ENCODE assay signal across 21 cellular contexts in the genomic region with DNA sequence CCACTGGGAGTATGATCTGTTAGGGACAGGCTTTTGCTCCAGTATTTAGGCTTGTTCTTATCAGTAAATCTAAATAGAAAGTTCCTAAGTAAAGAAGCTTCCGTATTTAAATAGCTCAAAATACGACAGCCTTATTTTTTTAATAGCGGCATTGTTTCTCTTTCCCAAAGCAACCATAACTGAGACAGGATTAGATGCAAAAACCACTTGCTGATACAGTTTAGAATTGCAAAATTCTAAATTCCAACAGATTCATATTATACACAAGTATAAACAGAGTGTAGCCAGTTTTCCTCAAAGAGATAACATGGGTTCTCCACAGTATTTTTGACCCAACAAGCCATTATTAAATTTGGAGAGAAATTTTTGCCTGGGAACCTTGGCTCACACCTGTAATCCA.
DNase-seq lines count a peak whose midpoint lies in the region; ATAC-seq and TF ChIP-seq lines count a peak whose summit lies in the region.
"Had no signal": no experiment of that assay in that cellular context is flagged by ENCODE, and none has a peak within 500 bp of the region (broad histone marks: within the 10 kb centered on the region; RNA-seq: fewer than 3 reads in every experiment).

No MANE protein-coding gene starts in this region.

- no peak for TF ChIP-seq EP300 in suprapubic skin (IDR thresholded peaks at IDR 0.05)

- TF ChIP-seq POLR2A in IMR-90 (IDR thresholded peaks at IDR 0.05; ENCODE audit: low read depth, low read length) (no peak), esophagus squamous epithelium (IDR thresholded peaks at IDR 0.05) (no peak), suprapubic skin (IDR thresholded peaks at IDR 0.05) (no peak)

- H2AFZ ChIP-seq in IMR-90 (replicated peaks; ENCODE audit: low read length, poor library complexity) = no peak overlapping the region

- H3K9ac ChIP-seq in IMR-90 (ENCODE audit: low read depth, low read length) = no peak overlapping the region
- H3K9ac ChIP-seq: BLaER1 treated with 17β-estradiol and CSF1 and Interleukin-3, amounts not matched to agents 10 nM and 100 nM had no signal

- H3K4me2 ChIP-seq in IMR-90 (ENCODE audit: low read depth, low read length) = no peak overlapping the region
- H3K4me2 ChIP-seq: A549; BLaER1 treated with 17β-estradiol and CSF1 and Interleukin-3, amounts not matched to agents 10 nM and 100 nM had no signal

- no TSS peak for BruUV-seq in IMR-90 (replicated peaks; lab: Mats Ljungman, UMichigan)

- intact Hi-C loops in IMR-90 (cut with micrococcal nuclease) (no loop called here), esophagus squamous epithelium (cut with DNase I) (no loop called here)

- H3K79me1 ChIP-seq in IMR-90 (ENCODE audit: low read depth in 1 of 2, low read length in 2 of 2) = no peaks in the 10 kb centered on the region; a peak in 2 of 4 replicates

- TF ChIP-seq CTCF in IMR-90 (conservative IDR thresholded peaks at IDR 0.05; ENCODE audit: low read depth, low read length) (no peak), esophagus squamous epithelium (IDR thresholded peaks at IDR 0.05) (no peak), suprapubic skin (IDR thresholded peaks at IDR 0.05) (no peak)

- H3K4me1 ChIP-seq in IMR-90 (ENCODE audit: control insufficient read depth, insufficient read depth, low read length) = peaks cover 12% of the 10 kb centered on the region
- H3K4me1 ChIP-seq in esophagus squamous epithelium = peaks cover 0 to 61% (median 6%) of the 10 kb centered on the region in 3 donors
- H3K4me1 ChIP-seq in suprapubic skin = peaks cover 26% of the 10 kb centered on the region
- H3K4me1 ChIP-seq: A549; BLaER1 treated with 17β-estradiol and CSF1 and Interleukin-3, amounts not matched to agents 10 nM and 100 nM had no signal

- CTCF ChIA-PET in IMR-90 (lab: Yijun Ruan, JAX) = no interaction called here

- no peak overlapping the region for H3K27ac ChIP-seq in IMR-90 (ENCODE audit: insufficient read depth, low read length)
- peak overlapping the region in 3 of 4 donors; percentile 46 to 78 (median 49) for H3K27ac ChIP-seq in esophagus squamous epithelium
- H3K27ac ChIP-seq in suprapubic skin = peak overlapping the region; percentile 39
- H3K27ac ChIP-seq: A549; BLaER1 treated with 17β-estradiol and CSF1 and Interleukin-3, amounts not matched to agents 10 nM and 100 nM; C4-2B had no signal

- WGBS in IMR-90 (ENCODE audit: extremely low coverage in 2 of 2, insufficient read length in 1 of 2), 2 experiments = 100% methylated on average over 1 of the region's 3 CpGs; no CpG with 5 or more reads in 1 of the 2 experiments
- WGBS in esophagus squamous epithelium, 2 donors = 97 to 98% methylated on average over 3 of the region's 3 CpGs
- WGBS in suprapubic skin = 95% methylated on average over 3 of the region's 3 CpGs

- no peak for TF ChIP-seq RAD21 in IMR-90 (IDR thresholded peaks at IDR 0.05; ENCODE audit: low read length)

- no peak overlapping the region for H3K4me3 ChIP-seq in IMR-90 (ENCODE audit: insufficient read depth, low read depth, low read length)
- no peak overlapping the region for H3K4me3 ChIP-seq in esophagus squamous epithelium
- H3K4me3 ChIP-seq in suprapubic skin = no peak overlapping the region
- H3K4me3 ChIP-seq: A549; BLaER1 treated with 17β-estradiol and CSF1 and Interleukin-3, amounts not matched to agents 10 nM and 100 nM; GM12878 had no signal

- H4K5ac ChIP-seq in IMR-90 (ENCODE audit: low read depth, low read length) = no peak overlapping the region

- H3K23ac ChIP-seq in IMR-90 (ENCODE audit: low read depth, low read length) = no peak overlapping the region

- H3K4ac ChIP-seq in IMR-90 (ENCODE audit: low read depth, low read length) = no peak overlapping the region

- DNase-seq in IMR-90 = peak; percentile 6
- no peak for DNase-seq in esophagus squamous epithelium (lab: John Stamatoyannopoulos, UW)
- DNase-seq in suprapubic skin (ENCODE audit: low spot score in 2 of 2) = no peak
- DNase-seq in DMS53 (lab: John Stamatoyannopoulos, UW) = no peak
- DNase-seq in HuH-7 (ENCODE audit: low spot score) = no peak
- DNase-seq in NCI-H146 (lab: John Stamatoyannopoulos, UW) = no peak
- no peak for DNase-seq in DMS53 treated with DMSO at 0.1 percent for 48 hours (lab: John Stamatoyannopoulos, UW; ENCODE audit: unreplicated experiment)
- DNase-seq: AML-193; Caco-2; Calu3; CD4-positive, alpha-beta T cell; CD8-positive, alpha-beta T cell; DMS153; DMS79; DND-41; EL; GDM1 had no signal

- H3K18ac ChIP-seq in IMR-90 (ENCODE audit: low read depth, low read length) = no peak overlapping the region

- H3K9me3 ChIP-seq in IMR-90 (ENCODE audit: control insufficient read depth, insufficient read depth, low read length) = no peaks in the 10 kb centered on the region
- H3K9me3 ChIP-seq in esophagus squamous epithelium = no peaks in the 10 kb centered on the region
- H3K9me3 ChIP-seq in suprapubic skin = no peaks in the 10 kb centered on the region
- H3K9me3 ChIP-seq: A549; BLaER1 treated with 17β-estradiol and CSF1 and Interleukin-3, amounts not matched to agents 10 nM and 100 nM; Caco-2 had no signal

- POLR2A ChIA-PET in IMR-90 (lab: Charles Lee; ENCODE audit: unreplicated experiment) = interaction anchor here (0.9 kb wide), 1 partner anchor 13 kb away, joined by 3 read pairs; no protein-coding TSS in a partner anchor

- H2BK20ac ChIP-seq in IMR-90 (ENCODE audit: low read depth, low read length) = no peak overlapping the region

- H4K20me1 ChIP-seq in IMR-90 (ENCODE audit: insufficient read depth, low read length) = no peaks in the 10 kb centered on the region
- H4K20me1 ChIP-seq: BLaER1 treated with 17β-estradiol and CSF1 and Interleukin-3, amounts not matched to agents 10 nM and 100 nM had no signal

- H4K91ac ChIP-seq in IMR-90 (ENCODE audit: insufficient read depth, low read depth, low read length) = no peak overlapping the region

- H3K27me3 ChIP-seq in IMR-90 (ENCODE audit: control insufficient read depth, insufficient read depth, low read length) (no peaks in the 10 kb centered on the region), esophagus squamous epithelium (no peaks in the 10 kb centered on the region), suprapubic skin (no peaks in the 10 kb centered on the region)
- H3K27me3 ChIP-seq: BLaER1 treated with 17β-estradiol and CSF1 and Interleukin-3, amounts not matched to agents 10 nM and 100 nM had no signal

- H4K8ac ChIP-seq in IMR-90 (ENCODE audit: low read depth in 2 of 2, low read length in 2 of 2) = no peak overlapping the region

- dilution Hi-C loops in IMR-90 (cut with HindIII; ENCODE audit: low sequenced_read_pairs, unreplicated experiment) = no loop called here

- no peak overlapping the region for H3K56ac ChIP-seq in IMR-90 (ENCODE audit: extremely low read depth, insufficient read depth, low read length)

- no peak overlapping the region for H2AK5ac ChIP-seq in IMR-90 (ENCODE audit: low read depth, low read length)

- no peak overlapping the region for H3K14ac ChIP-seq in IMR-90 (replicated peaks; ENCODE audit: low read depth, low read length)

- no peak overlapping the region for H2BK120ac ChIP-seq in IMR-90 (ENCODE audit: low read depth, low read length)

- no peak overlapping the region for H2BK15ac ChIP-seq in IMR-90 (ENCODE audit: low read depth, low read length)

- H2AK9ac ChIP-seq in IMR-90 (replicated peaks; ENCODE audit: low read depth, low read length, poor library complexity) = no peak overlapping the region

- no peak overlapping the region for H2BK5ac ChIP-seq in IMR-90 (ENCODE audit: low read depth, low read length, poor library complexity, severe bottlenecking)

- H3K9me1 ChIP-seq in IMR-90 (ENCODE audit: insufficient read depth, low read length) = no peaks in the 10 kb centered on the region; the same call in 1 of the 2 replicates

- peak; percentile 52 for ATAC-seq in IMR-90 (ENCODE audit: low read depth)
- ATAC-seq: A549; CD8-positive, alpha-beta T cell; GM12878 had no signal

- no peaks in the 10 kb centered on the region for H3K36me3 ChIP-seq in IMR-90 (ENCODE audit: control insufficient read depth, insufficient read depth, low read length)
- peaks cover 0 to 3% (median 0%) of the 10 kb centered on the region in 3 donors for H3K36me3 ChIP-seq in esophagus squamous epithelium
- no peaks in the 10 kb centered on the region for H3K36me3 ChIP-seq in suprapubic skin

- in situ Hi-C loops in IMR-90 (cut with MboI; ENCODE audit: low sequenced_read_pairs) = no loop called here

TF ChIP-seq in IMR-90, 13 proteins besides CTCF, POLR2A, EP300 and RAD21 (continues in another document):
- TF ChIP-seq MAFK (IDR thresholded peaks at IDR 0.05; ENCODE audit: low read depth, low read length) (no peak), CHD1 (IDR thresholded peaks at IDR 0.05; ENCODE audit: low read depth, low read length) (no peak), RFX5 (IDR thresholded peaks at IDR 0.05; ENCODE audit: low read depth, low read length) (no peak), BHLHE40 (IDR thresholded peaks at IDR 0.05; ENCODE audit: low read depth, low read length) (no peak), MAZ (IDR thresholded peaks at IDR 0.05; ENCODE audit: borderline replicate concordance, low read depth, low read length) (no peak), FOS (IDR thresholded peaks at IDR 0.05; ENCODE audit: low read depth, low read length) (no peak), NFE2L2 (IDR thresholded peaks at IDR 0.05; ENCODE audit: low read depth, low read length) (no peak), RCOR1 (IDR thresholded peaks at IDR 0.05; ENCODE audit: insufficient replicate concordance, low read length) (no peak), MXI1 (IDR thresholded peaks at IDR 0.05; ENCODE audit: borderline replicate concordance, low read depth, low read length) (no peak), ELK1 (IDR thresholded peaks at IDR 0.05; ENCODE audit: borderline replicate concordance, low read depth, low read length) (no peak), SMC3 (IDR thresholded peaks at IDR 0.05; ENCODE audit: low read depth, low read length) (no peak)
- TF ChIP-seq, protein P1, sequence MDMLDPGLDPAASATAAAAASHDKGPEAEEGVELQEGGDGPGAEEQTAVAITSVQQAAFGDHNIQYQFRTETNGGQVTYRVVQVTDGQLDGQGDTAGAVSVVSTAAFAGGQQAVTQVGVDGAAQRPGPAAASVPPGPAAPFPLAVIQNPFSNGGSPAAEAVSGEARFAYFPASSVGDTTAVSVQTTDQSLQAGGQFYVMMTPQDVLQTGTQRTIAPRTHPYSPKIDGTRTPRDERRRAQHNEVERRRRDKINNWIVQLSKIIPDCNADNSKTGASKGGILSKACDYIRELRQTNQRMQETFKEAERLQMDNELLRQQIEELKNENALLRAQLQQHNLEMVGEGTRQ (IDR thresholded peaks at IDR 0.05; ENCODE audit: low read depth, low read length) = no peak
